10 cellular contexts compared by ENCODE assay signal in the genomic region with DNA sequence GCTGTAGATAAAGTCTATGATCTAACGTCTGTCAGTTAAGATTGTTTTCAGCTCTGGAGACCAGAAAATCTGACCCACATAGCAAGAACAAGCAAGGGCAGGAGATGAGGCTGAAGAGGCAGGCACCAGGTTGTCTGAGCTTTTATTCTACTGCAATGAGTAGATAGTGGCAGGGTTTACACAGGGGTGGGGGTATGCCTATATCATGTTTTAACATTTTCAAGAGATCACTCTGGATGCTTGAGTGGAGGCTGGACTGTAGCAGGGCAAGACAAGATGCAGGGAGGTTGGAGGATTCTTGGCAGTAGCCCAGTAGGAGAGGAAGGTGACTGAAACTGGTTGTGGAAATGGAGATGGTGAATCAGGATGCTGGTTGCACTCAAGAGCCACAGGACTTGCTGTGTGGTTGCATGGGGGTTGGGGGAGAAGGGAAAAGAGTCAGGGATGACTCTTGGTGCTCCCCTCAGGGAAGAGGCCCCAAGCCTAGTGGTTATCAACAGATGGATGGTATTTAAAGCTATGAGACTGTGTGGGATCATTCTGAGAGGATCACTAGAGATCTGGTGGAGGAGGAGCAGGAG.
A peak's percentile ranks its signal among the peaks of the same experiment; 100 is the strongest.
DNase-seq lines count a peak whose midpoint lies in the region; ATAC-seq, FAIRE-seq and TF ChIP-seq lines count a peak whose summit lies in the region.
"Had no signal": no experiment of that assay in that cellular context is flagged by ENCODE, and none has a peak within 500 bp of the region (broad histone marks: within the 10 kb centered on the region; RNA-seq: fewer than 3 reads in every experiment).

No MANE protein-coding gene starts in this region.

- in situ Hi-C loops in K562 (cut with MboI): no loop called here
- in situ Hi-C loops in ACHN (cut with HindIII; ENCODE audit: low pct_ligation_motif_present, low pct_unique_long_range_greater_than_20kb, low sequenced_read_pairs): no loop called here

- CTCF ChIA-PET in K562 (lab: Yijun Ruan, JAX; ENCODE audit: low intra/inter-chr PET ratio): no interaction called here

- H2AFZ ChIP-seq in K562 (ENCODE audit: low read depth, low read length) (no peak overlapping the region), neural progenitor cell (replicated peaks) (no peak overlapping the region)

- H3K9me3 ChIP-seq in DOHH2 (ENCODE audit: control insufficient read depth, insufficient read depth, low read length): no peaks in the 10 kb centered on the region
- no peaks in the 10 kb centered on the region for H3K9me3 ChIP-seq in K562 (replicated peaks; ENCODE audit: control insufficient read depth, insufficient read depth, low read depth, low read length)
- peaks cover 7% of the 10 kb centered on the region for H3K9me3 ChIP-seq in neural progenitor cell (ENCODE audit: low read depth)
- no peaks in the 10 kb centered on the region for H3K9me3 ChIP-seq in mucosa of descending colon

- DNase-seq in NCI-H226: peak; percentile 64
- no peak for DNase-seq in K562 (ENCODE audit: extremely low read depth in 1 of 4, low spot score in 3 of 4)
- no peak for DNase-seq in neural progenitor cell (ENCODE audit: low spot score)
- DNase-seq in ACHN: no peak
- DNase-seq in mucosa of descending colon: no peak
- DNase-seq in SK-N-DZ (ENCODE audit: low spot score): no peak
- no peak for DNase-seq in NK-92 treated with Interleukin-12 subunit alpha and Interleukin-12 subunit beta, amount 100 ng/mL, for 24 hours (lab: John Stamatoyannopoulos, UW)
- DNase-seq: NCI-H1092 treated with DMSO at 0.1 percent for 48 hours had no signal

- H3K4me3 Mint-ChIP-seq in neural progenitor cell: peak overlapping the region; percentile 57

- H3K4me1 Mint-ChIP-seq in neural progenitor cell: peaks cover 14% of the 10 kb centered on the region

- H3K36me3 Mint-ChIP-seq in neural progenitor cell: peaks cover 10% of the 10 kb centered on the region

- no peaks in the 10 kb centered on the region for H3K9me1 ChIP-seq in K562 (ENCODE audit: control insufficient read depth, insufficient read depth, low read length)

- H3K27ac Mint-ChIP-seq in neural progenitor cell: no peak overlapping the region

- TF ChIP-seq CTCF in DOHH2 (IDR thresholded peaks at IDR 0.05; ENCODE audit: low read depth, low read length, poor library complexity, severe bottlenecking) (no peak), K562 (IDR thresholded peaks at IDR 0.05 in 2 of 3, conservative IDR thresholded peaks at IDR 0.05 in 1 of 3; ENCODE audit: insufficient read depth in 2 of 3, low read depth in 1 of 3, low read length in 3 of 3) (no peak), neural progenitor cell (IDR thresholded peaks at IDR 0.05) (no peak), mucosa of descending colon (IDR thresholded peaks at IDR 0.05) (no peak)

- H3K9me3 Mint-ChIP-seq in neural progenitor cell: peaks cover 9% of the 10 kb centered on the region

- peak; percentile 6; the same call in 1 of the 3 replicates for ATAC-seq in K562
- ATAC-seq in mucosa of descending colon: no peak

- H3K4me2 ChIP-seq in DOHH2 (ENCODE audit: low read length): peak overlapping the region; percentile 82
- no peak overlapping the region for H3K4me2 ChIP-seq in K562 (ENCODE audit: insufficient read depth, low read length)
- no peak overlapping the region for H3K4me2 ChIP-seq in neural progenitor cell

- no peak for FAIRE-seq in K562 (lab: Jason Lieb, UNC)
- FAIRE-seq: endometrium had no signal

- H4K20me1 ChIP-seq in DOHH2 (ENCODE audit: control insufficient read depth, insufficient read depth, low read depth, low read length): peaks cover 13% of the 10 kb centered on the region; the same call in 1 of the 2 replicates
- no peaks in the 10 kb centered on the region for H4K20me1 ChIP-seq in K562 (replicated peaks; ENCODE audit: control insufficient read depth, insufficient read depth, low read length)
- H4K20me1 ChIP-seq in neural progenitor cell (ENCODE audit: low read depth): no peaks in the 10 kb centered on the region

- no peak for TF ChIP-seq RAD21 in K562 (CRISPR knock-in tag; conservative IDR thresholded peaks at IDR 0.05 in 1 of 2, IDR thresholded peaks at IDR 0.05 in 1 of 2)

- 0% methylated on average over 1 of the region's 1 CpG for WGBS in K562 (ENCODE audit: insufficient coverage, low coverage, missing lambda C conversion rate)

- no peaks in the 10 kb centered on the region for H3F3A ChIP-seq in DOHH2 (ENCODE audit: control insufficient read depth, insufficient read depth)
- no peaks in the 10 kb centered on the region for H3F3A ChIP-seq in neural progenitor cell (ENCODE audit: low read depth)

- H3K4me3 ChIP-seq in DOHH2 (ENCODE audit: low read length) (peak overlapping the region; percentile 81), K562 (no peak overlapping the region), neural progenitor cell (no peak overlapping the region), mucosa of descending colon (no peak overlapping the region)

- H3K36me3 ChIP-seq in DOHH2 (ENCODE audit: control insufficient read depth, low read length): 0 out of 2 replicates have a peak, but pooled peaks cover 2% of the 10 kb centered on the region
- no peaks in the 10 kb centered on the region for H3K36me3 ChIP-seq in K562 (ENCODE audit: control insufficient read depth, insufficient read depth, low read length)
- H3K36me3 ChIP-seq in neural progenitor cell: no peaks in the 10 kb centered on the region
- H3K36me3 ChIP-seq in mucosa of descending colon (ENCODE audit: low read depth): no peaks in the 10 kb centered on the region

- peaks cover 23% of the 10 kb centered on the region for H3K4me1 ChIP-seq in DOHH2 (ENCODE audit: control insufficient read depth, low read length)
- peaks cover 6 to 9% of the 10 kb centered on the region in 2 experiments; a peak in 3 of 5 replicates for H3K4me1 ChIP-seq in K562 (replicated peaks in 1 of 2; ENCODE audit: control insufficient read depth in 2 of 2, insufficient read depth in 2 of 2, low read length in 2 of 2)
- H3K4me1 ChIP-seq in neural progenitor cell: no peaks in the 10 kb centered on the region
- H3K4me1 ChIP-seq in mucosa of descending colon (ENCODE audit: low read depth): peaks cover 7% of the 10 kb centered on the region

- POLR2A ChIA-PET in K562 (lab: Yijun Ruan, JAX): interaction anchor here (0.6 kb wide), 1 partner anchor 907 kb away, joined by 6 read pairs; no protein-coding TSS in a partner anchor

- H3K27me3 Mint-ChIP-seq in neural progenitor cell (ENCODE audit: insufficient read depth, low read depth): peaks cover 9% of the 10 kb centered on the region

- H3K9ac ChIP-seq in K562 (ENCODE audit: insufficient read depth in 1 of 2, low read depth in 2 of 2, low read length in 2 of 2) (no peak overlapping the region), neural progenitor cell (no peak overlapping the region)

- no TSS peak for BruUV-seq in K562 (replicated peaks; lab: Mats Ljungman, UMichigan)

- H3K27ac ChIP-seq in DOHH2 (ENCODE audit: low read depth, low read length) (no peak overlapping the region), K562 (ENCODE audit: extremely low read depth, low read depth, low read length) (no peak overlapping the region), neural progenitor cell (no peak overlapping the region)

- TF ChIP-seq POLR2A in K562 (conservative IDR thresholded peaks at IDR 0.05): no peak

- intact Hi-C loops in K562 (cut with micrococcal nuclease) (no loop called here), mucosa of descending colon (cut with DNase I, micrococcal nuclease) (no loop called here)

- no peaks in the 10 kb centered on the region; the same call in none of the 2 replicates for H3K27me3 ChIP-seq in DOHH2 (ENCODE audit: control insufficient read depth, low read length)
- no peaks in the 10 kb centered on the region for H3K27me3 ChIP-seq in K562 (ENCODE audit: control insufficient read depth in 2 of 2, insufficient read depth in 2 of 2, low read length in 2 of 2)
- no peaks in the 10 kb centered on the region for H3K27me3 ChIP-seq in neural progenitor cell

- TF ChIP-seq EP300 in K562 (IDR thresholded peaks at IDR 0.05; ENCODE audit: low read length): no peak

- H3K79me2 ChIP-seq in DOHH2 (ENCODE audit: control insufficient read depth, low read length) (peaks cover 15% of the 10 kb centered on the region), K562 (ENCODE audit: control insufficient read depth, insufficient read depth, low read length) (no peaks in the 10 kb centered on the region), neural progenitor cell (ENCODE audit: low read depth) (no peaks in the 10 kb centered on the region)

- no peaks in the 10 kb centered on the region for H3K9me2 ChIP-seq in DOHH2 (replicated peaks; ENCODE audit: control insufficient read depth, low read length)

TF ChIP-seq in K562, 482 proteins besides CTCF, POLR2A, EP300 and RAD21:
- peak; percentile 74 for TF ChIP-seq ZNF263 (CRISPR knock-in tag; IDR thresholded peaks at IDR 0.05; ENCODE audit: borderline replicate concordance)
- TF ChIP-seq RBBP5 (IDR thresholded peaks at IDR 0.05; ENCODE audit: borderline replicate concordance, insufficient read depth, low read length, poor library complexity, severe bottlenecking): no peak
- TF ChIP-seq SMARCE1 (IDR thresholded peaks at IDR 0.05): no peak
